In the genomic region with DNA sequence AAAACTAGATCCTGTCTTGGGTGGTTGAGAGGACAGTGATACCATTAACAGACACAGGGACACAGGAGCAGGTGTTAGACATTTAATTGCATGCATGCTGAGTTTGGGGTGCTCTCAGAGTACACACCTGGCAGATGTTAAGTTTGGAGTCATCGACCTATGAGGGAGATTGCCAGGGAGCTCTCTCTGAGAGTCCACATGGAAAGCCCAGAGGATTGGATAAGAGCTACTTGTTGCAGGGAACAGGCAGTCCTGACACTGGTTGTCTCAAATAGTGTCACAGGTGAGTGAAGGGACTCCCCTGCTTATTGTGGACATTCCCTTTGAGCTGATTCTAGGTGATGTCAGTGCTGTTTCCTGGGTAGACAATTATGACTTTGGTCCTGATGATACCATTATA, we compare ENCODE assay signal across 19 cellular contexts. TPM values are rescaled to one million over a fixed set of nuclear protein-coding genes. Genes with fewer than 3 reads are reported as not detected.
DNase-seq lines count a peak whose midpoint lies in the region; ATAC-seq lines count a peak whose summit lies in the region.
"Had no signal": no experiment of that assay in that cellular context is flagged by ENCODE, and none has a peak within 500 bp of the region (broad histone marks: within the 10 kb centered on the region; RNA-seq: fewer than 3 reads in every experiment).

No MANE protein-coding gene starts in this region.

- peaks cover 29% of the 10 kb centered on the region for H3K4me1 Mint-ChIP-seq in activated naive CD4-positive, alpha-beta T cell treated with anti-CD3 and anti-CD28 coated beads for 36 hours (ENCODE audit: low read depth)
- peaks cover 30% of the 10 kb centered on the region for H3K4me1 Mint-ChIP-seq in activated naive CD4-positive, alpha-beta T cell treated with anti-CD3 and anti-CD28 coated beads, Interleukin-2, amount 10 ng/mL, durations not matched to agents 7 days and 5 days
- H3K4me1 Mint-ChIP-seq in immature natural killer cell: peaks cover 34 to 40% of the 10 kb centered on the region in 2 donors
- H3K4me1 Mint-ChIP-seq in stimulated activated naive B cell treated with anti-CD40 and anti-IgM and Interleukin-4, amounts not matched to agents 10 μg/mL and 1 μg/mL and 100 μg/mL, for 72 hours: peaks cover 35 to 44% of the 10 kb centered on the region in 2 donors

- peak; percentile 26 for DNase-seq in activated naive CD4-positive, alpha-beta T cell treated with anti-CD3 and anti-CD28 coated beads for 36 hours
- DNase-seq in activated naive CD4-positive, alpha-beta T cell treated with anti-CD3 and anti-CD28 coated beads, Interleukin-2, amount 10 ng/mL, durations not matched to agents 7 days and 5 days: no peak
- DNase-seq in NCI-H345 treated with DMSO at 0.1 percent for 48 hours (lab: John Stamatoyannopoulos, UW; ENCODE audit: unreplicated experiment): peak; percentile 23
- no peak for DNase-seq in immature natural killer cell
- no peak for DNase-seq in stimulated activated naive B cell treated with anti-CD40 and anti-IgM and Interleukin-4, amounts not matched to agents 10 μg/mL and 1 μg/mL and 100 μg/mL, for 72 hours
- DNase-seq in germinal center (ENCODE audit: low spot score): no peak
- DNase-seq in activated CD8-positive, alpha-beta memory T cell treated with anti-CD3 and anti-CD28 coated beads, Interleukin-2, amount 50 U/mL, for 4 hours: no peak
- DNase-seq: activated CD4-positive, CD25-positive, alpha-beta regulatory T cell; brain microvascular endothelial cell; cortex of kidney; foreskin melanocyte; GM23248; left lung; NCI-H226; posterior cingulate gyrus; SHP77 had no signal

- H3K4me3 Mint-ChIP-seq in activated naive CD4-positive, alpha-beta T cell treated with anti-CD3 and anti-CD28 coated beads for 36 hours: no peak overlapping the region
- H3K4me3 Mint-ChIP-seq in activated naive CD4-positive, alpha-beta T cell treated with anti-CD3 and anti-CD28 coated beads, Interleukin-2, amount 10 ng/mL, durations not matched to agents 7 days and 5 days: no peak overlapping the region
- peak overlapping the region in 4 of 5 donors; percentile 11 to 92 (median 23) for H3K4me3 Mint-ChIP-seq in immature natural killer cell
- no peak overlapping the region for H3K4me3 Mint-ChIP-seq in stimulated activated naive B cell treated with anti-CD40 and anti-IgM and Interleukin-4, amounts not matched to agents 10 μg/mL and 1 μg/mL and 100 μg/mL, for 72 hours
- H3K4me3 Mint-ChIP-seq: T-helper 1 cell treated with Interleukin-12 subunit alpha and Interleukin-12 subunit beta and Interleukin-4 antibody, amounts not matched to agents 30 μg/mL and 1 μg/mL, for 36 hours had no signal

- CTCF ChIA-PET in activated naive CD4-positive, alpha-beta T cell treated with anti-CD3 and anti-CD28 coated beads for 36 hours (lab: Charles Lee): interaction anchor here (1.0 kb wide), 1 partner anchor 67 kb away, joined by 5 read pairs; no protein-coding TSS in a partner anchor
- CTCF ChIA-PET in activated naive CD4-positive, alpha-beta T cell treated with anti-CD3 and anti-CD28 coated beads, Interleukin-2, amount 10 ng/mL, durations not matched to agents 7 days and 5 days (lab: Charles Lee): no interaction called here

- intact Hi-C loops in activated naive CD4-positive, alpha-beta T cell treated with anti-CD3 and anti-CD28 coated beads for 36 hours (cut with micrococcal nuclease): loop anchor here (5.0 kb wide), 2 partner anchors 317 to 1338 kb away; partner anchors contain the start of genes FASTKD5 and UBOX5

- peaks cover 3% of the 10 kb centered on the region for H3K36me3 Mint-ChIP-seq in activated naive CD4-positive, alpha-beta T cell treated with anti-CD3 and anti-CD28 coated beads for 36 hours (ENCODE audit: low read depth)
- H3K36me3 Mint-ChIP-seq in activated naive CD4-positive, alpha-beta T cell treated with anti-CD3 and anti-CD28 coated beads, Interleukin-2, amount 10 ng/mL, durations not matched to agents 7 days and 5 days: no peaks in the 10 kb centered on the region
- H3K36me3 Mint-ChIP-seq in immature natural killer cell: no peaks in the 10 kb centered on the region
- H3K36me3 Mint-ChIP-seq in stimulated activated naive B cell treated with anti-CD40 and anti-IgM and Interleukin-4, amounts not matched to agents 10 μg/mL and 1 μg/mL and 100 μg/mL, for 72 hours: peaks cover 4 to 14% of the 10 kb centered on the region in 2 donors

- ATAC-seq in stimulated activated naive B cell treated with anti-CD40 and anti-IgM and Interleukin-4, amounts not matched to agents 10 μg/mL and 1 μg/mL and 100 μg/mL, for 72 hours (replicated peaks): peak in 1 of 2 donors; percentile 19
- no peak for ATAC-seq in GM21526 (IDR thresholded peaks at IDR 0.05; ENCODE audit: low FRiP score, unreplicated experiment)
- ATAC-seq: left lung had no signal

- no peak overlapping the region for H3K27ac Mint-ChIP-seq in activated naive CD4-positive, alpha-beta T cell treated with anti-CD3 and anti-CD28 coated beads for 36 hours
- H3K27ac Mint-ChIP-seq in activated naive CD4-positive, alpha-beta T cell treated with anti-CD3 and anti-CD28 coated beads, Interleukin-2, amount 10 ng/mL, durations not matched to agents 7 days and 5 days: no peak overlapping the region
- H3K27ac Mint-ChIP-seq in immature natural killer cell: peak overlapping the region in 1 of 6 donors; percentile 37
- peak overlapping the region; percentile 86 for H3K27ac Mint-ChIP-seq in stimulated activated naive B cell treated with anti-CD40 and anti-IgM and Interleukin-4, amounts not matched to agents 10 μg/mL and 1 μg/mL and 100 μg/mL, for 72 hours
- H3K27ac Mint-ChIP-seq: T-helper 1 cell treated with Interleukin-12 subunit alpha and Interleukin-12 subunit beta and Interleukin-4 antibody, amounts not matched to agents 30 μg/mL and 1 μg/mL, for 36 hours had no signal

- no peaks in the 10 kb centered on the region for H3K9me3 Mint-ChIP-seq in activated naive CD4-positive, alpha-beta T cell treated with anti-CD3 and anti-CD28 coated beads for 36 hours
- no peaks in the 10 kb centered on the region for H3K9me3 Mint-ChIP-seq in activated naive CD4-positive, alpha-beta T cell treated with anti-CD3 and anti-CD28 coated beads, Interleukin-2, amount 10 ng/mL, durations not matched to agents 7 days and 5 days
- no peaks in the 10 kb centered on the region for H3K9me3 Mint-ChIP-seq in immature natural killer cell
- no peaks in the 10 kb centered on the region for H3K9me3 Mint-ChIP-seq in stimulated activated naive B cell treated with anti-CD40 and anti-IgM and Interleukin-4, amounts not matched to agents 10 μg/mL and 1 μg/mL and 100 μg/mL, for 72 hours
- H3K9me3 Mint-ChIP-seq: activated naive CD4-positive, alpha-beta T cell treated with anti-CD3 and anti-CD28 coated beads, Interleukin-2, amount 50 U/mL, for 72 hours; T-helper 1 cell treated with Interleukin-12 subunit alpha and Interleukin-12 subunit beta and Interleukin-4 antibody, amounts not matched to agents 30 μg/mL and 1 μg/mL, for 36 hours had no signal

- H3K27me3 Mint-ChIP-seq in activated naive CD4-positive, alpha-beta T cell treated with anti-CD3 and anti-CD28 coated beads for 36 hours (ENCODE audit: low read depth): no peaks in the 10 kb centered on the region
- peaks cover 20% of the 10 kb centered on the region for H3K27me3 Mint-ChIP-seq in activated naive CD4-positive, alpha-beta T cell treated with anti-CD3 and anti-CD28 coated beads, Interleukin-2, amount 10 ng/mL, durations not matched to agents 7 days and 5 days
- H3K27me3 Mint-ChIP-seq in immature natural killer cell (ENCODE audit: low read depth in 3 of 3): peaks cover 8 to 11% (median 9%) of the 10 kb centered on the region in 3 donors
- H3K27me3 Mint-ChIP-seq in stimulated activated naive B cell treated with anti-CD40 and anti-IgM and Interleukin-4, amounts not matched to agents 10 μg/mL and 1 μg/mL and 100 μg/mL, for 72 hours: no peaks in the 10 kb centered on the region

RNA-seq across cellular contexts. Expression of gene ATRN, which starts 3.1 kb away (rescaled TPM):
- total RNA-seq in activated naive CD4-positive, alpha-beta T cell treated with anti-CD3 and anti-CD28 coated beads for 36 hours: 1 to 10 TPM; 5.1 TPM
- 10 to 100 TPM in 1 of 3 donors, 1 to 10 TPM in 2; 9.4 to 15.2 (median 9.7) TPM for polyA plus RNA-seq in immature natural killer cell

Comparison
In these comparisons a context has a peak if more than half of its experiments do, and no peak if none do; other contexts are left out.
1. DNase-seq: peak in activated naive CD4-positive, alpha-beta T cell treated with anti-CD3 and anti-CD28 coated beads for 36 hours (single experiment) and NCI-H345 treated with DMSO at 0.1 percent for 48 hours (single experiment); none in activated naive CD4-positive, alpha-beta T cell treated with anti-CD3 and anti-CD28 coated beads, Interleukin-2, amount 10 ng/mL, durations not matched to agents 7 days and 5 days (single experiment), immature natural killer cell (0 of 3), stimulated activated naive B cell treated with anti-CD40 and anti-IgM and Interleukin-4, amounts not matched to agents 10 μg/mL and 1 μg/mL and 100 μg/mL, for 72 hours (single experiment), germinal center (single experiment) and activated CD8-positive, alpha-beta memory T cell treated with anti-CD3 and anti-CD28 coated beads, Interleukin-2, amount 50 U/mL, for 4 hours (single experiment).
2. H3K4me3 Mint-ChIP-seq: peak in immature natural killer cell (4 of 5); none in activated naive CD4-positive, alpha-beta T cell treated with anti-CD3 and anti-CD28 coated beads for 36 hours (single experiment), activated naive CD4-positive, alpha-beta T cell treated with anti-CD3 and anti-CD28 coated beads, Interleukin-2, amount 10 ng/mL, durations not matched to agents 7 days and 5 days (single experiment) and stimulated activated naive B cell treated with anti-CD40 and anti-IgM and Interleukin-4, amounts not matched to agents 10 μg/mL and 1 μg/mL and 100 μg/mL, for 72 hours (0 of 2).